In the genomic region with DNA sequence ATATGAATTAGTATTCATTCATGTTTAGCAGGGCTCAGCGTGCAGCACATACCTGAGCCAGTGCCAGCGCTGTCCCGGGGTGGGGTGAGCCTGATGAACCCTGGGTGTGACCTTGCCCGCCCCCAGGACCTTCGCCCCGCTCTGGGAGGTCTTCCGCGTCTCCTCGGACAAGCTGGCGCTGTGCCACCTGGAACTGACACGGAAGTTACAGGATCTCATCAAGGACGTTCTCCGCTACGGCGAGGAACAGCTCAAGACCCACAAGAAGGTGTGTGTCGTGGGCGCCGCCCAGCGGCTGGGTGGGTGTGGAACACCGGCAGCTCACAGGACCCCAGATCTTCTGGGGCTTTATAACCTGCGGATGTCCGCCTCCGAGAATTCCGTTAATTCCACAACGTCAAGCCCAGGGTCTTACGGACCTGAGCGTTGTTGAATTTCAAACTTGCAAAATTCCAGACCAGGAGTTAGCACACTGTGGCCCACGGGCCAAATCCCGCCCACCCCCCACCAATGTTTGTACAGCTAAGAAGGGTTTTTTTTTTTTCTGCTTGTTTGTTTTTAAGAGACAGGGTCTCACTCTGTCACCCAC, we compare ENCODE assay signal across 8 cellular contexts. TPM values are rescaled to one million over a fixed set of nuclear protein-coding genes. Genes with fewer than 3 reads are reported as not detected.
DNase-seq lines count a peak whose midpoint lies in the region; FAIRE-seq and TF ChIP-seq lines count a peak whose summit lies in the region.

No MANE protein-coding gene starts in this region.

- no peak for TF ChIP-seq POLR2A in Peyer's patch (IDR thresholded peaks at IDR 0.05)

- peaks cover 0 to 15% (median 2%) of the 10 kb centered on the region in 4 donors for H3K4me1 ChIP-seq in Peyer's patch

- no peaks in the 10 kb centered on the region for H3K9me3 ChIP-seq in Peyer's patch

- DNase-seq in D721Med (ENCODE audit: insufficient read length, low spot score) (peak; percentile 57), HUDEP-2 (lab: John Stamatoyannopoulos, UW; ENCODE audit: unreplicated experiment in 76 of 76) (peak in 71 of 76 experiments; percentile 31 to 89 (median 73)), Peyer's patch (peak; percentile 75 to 99 (median 95)), choroid plexus epithelial cell (ENCODE audit: low read depth) (peak; percentile 91), left kidney (ENCODE audit: low read depth, low spot score) (peak; percentile 93), stromal cell of bone marrow (ENCODE audit: low read depth) (peak; percentile 39)
- DNase-seq in central memory CD4-positive, alpha-beta T cell: no peak
- no peak for DNase-seq in activated CD8-positive, alpha-beta memory T cell treated with anti-CD3 and anti-CD28 coated beads, Interleukin-2, amount 50 U/mL, for 48 hours

- no peaks in the 10 kb centered on the region for H3K27me3 ChIP-seq in Peyer's patch

- no peaks in the 10 kb centered on the region for H3K36me3 ChIP-seq in Peyer's patch

- TF ChIP-seq CTCF in D721Med (IDR thresholded peaks at IDR 0.05; ENCODE audit: insufficient read depth, missing control alignments) (peak; percentile 89), Peyer's patch (IDR thresholded peaks at IDR 0.05) (peak; percentile 49 to 96 (median 80)), choroid plexus epithelial cell (conservative IDR thresholded peaks at IDR 0.05; ENCODE audit: low read depth, low read length) (peak; percentile 98)

- FAIRE-seq in D721Med (lab: Jason Lieb, UNC): no peak

- peak overlapping the region in 3 of 4 donors; percentile 45 to 81 (median 78) for H3K27ac ChIP-seq in Peyer's patch

- H3K4me3 ChIP-seq in Peyer's patch: peak overlapping the region in 1 of 4 donors; percentile 2
- peak overlapping the region; percentile 39 for H3K4me3 ChIP-seq in choroid plexus epithelial cell (ENCODE audit: low read depth, low read length)

RNA-seq across cellular contexts. Expression of a gene that starts 15.4 kb away (rescaled TPM):
- 10 to 100 TPM in 1 of 4 donors, 1 to 10 TPM in 3; 2.3 to 41.3 (median 5.3) TPM for total RNA-seq in Peyer's patch

RNA-seq across cellular contexts. Expression of a gene that starts 28.3 kb away (rescaled TPM):
- 100 to 1,000 TPM in 3 of 4 donors, 10 to 100 TPM in 1; 13.2 to 154 (median 127) TPM for total RNA-seq in Peyer's patch

RNA-seq across cellular contexts. Expression of a gene that starts 47.4 kb away (rescaled TPM):
- 10 to 100 TPM; 23.9 to 71.8 (median 48.7) TPM for total RNA-seq in Peyer's patch

RNA-seq across cellular contexts. Expression of a gene that starts 54.7 kb away (rescaled TPM):
- total RNA-seq in Peyer's patch: not detected

Comparison
In these comparisons a context has a peak if more than half of its experiments do, and no peak if none do; other contexts are left out.
1. DNase-seq: peak in D721Med (single experiment), HUDEP-2 (71 of 76), Peyer's patch (3 of 3), choroid plexus epithelial cell (single experiment), left kidney (single experiment) and stromal cell of bone marrow (single experiment); none in central memory CD4-positive, alpha-beta T cell (single experiment) and activated CD8-positive, alpha-beta memory T cell treated with anti-CD3 and anti-CD28 coated beads, Interleukin-2, amount 50 U/mL, for 48 hours (single experiment).
2. Peak in every context shown above with its lines, with median percentiles within 50 percentile points of each other: CTCF ChIP-seq.